26 cellular contexts compared by ENCODE assay signal in genomic region chr5:37725185-37725584, GRCh38.
"Had no signal": no experiment of that assay in that cellular context is flagged by ENCODE, and none has a peak within 500 bp of the region (broad histone marks: within the 10 kb centered on the region; RNA-seq: fewer than 3 reads in every experiment).

No MANE protein-coding gene starts in this region.

- H3K36me3 ChIP-seq: colonic mucosa, neural progenitor cell had no signal

- H3K27ac ChIP-seq: body of pancreas, cardiac muscle cell, colonic mucosa, lower lobe of right lung, neural progenitor cell, skin epidermis, thoracic aorta, upper lobe of left lung, vagina, WERI-Rb-1 had no signal

- H3K9me3 ChIP-seq: body of pancreas, colonic mucosa, lower lobe of right lung, thoracic aorta, upper lobe of left lung, vagina had no signal

- H3K4me3 ChIP-seq: body of pancreas, cardiac muscle cell, colonic mucosa, lower lobe of right lung, neural progenitor cell, skin epidermis, thoracic aorta, upper lobe of left lung, vagina had no signal

- DNase-seq: activated CD4-positive, alpha-beta T cell treated with anti-CD3 and anti-CD28 coated beads for 48 hours; activated CD4-positive, alpha-beta T cell treated with anti-CD3 and anti-CD28 coated beads, Interleukin-2, amount 50 U/mL, for 48 hours; activated CD8-positive, alpha-beta memory T cell treated with anti-CD3 and anti-CD28 coated beads for 24 hours; activated effector memory CD4-positive, alpha-beta T cell treated with Interleukin-2 at 50 U/mL for 16 hours; activated naive CD4-positive, alpha-beta T cell treated with Interleukin-2 at 50 U/mL for 16 hours; anterior cingulate cortex; body of pancreas; cerebellar nuclear complex; colonic mucosa; effector CD8-positive, alpha-beta T cell; head of caudate nucleus; hippocampal formation; left colon; lower lobe of right lung; mesendoderm; natural killer cell; occipital lobe; stimulated activated CD4-positive, alpha-beta T cell treated with anti-CD3 and anti-CD28 coated beads, Interleukin-4, amount 100 ng/mL, for 24 hours; T-helper 9 cell; upper lobe of left lung; WERI-Rb-1 had no signal

- H3K27me3 ChIP-seq: body of pancreas, cardiac muscle cell, colonic mucosa, neural progenitor cell, upper lobe of left lung, vagina had no signal

- H3K4me2 ChIP-seq: neural progenitor cell had no signal

- H3K9ac ChIP-seq: neural progenitor cell had no signal

- H3K4me1 ChIP-seq: body of pancreas, colonic mucosa, lower lobe of right lung, neural progenitor cell, upper lobe of left lung, vagina had no signal

- H2AFZ ChIP-seq: neural progenitor cell had no signal
